19 cellular contexts compared by ENCODE assay signal in the genomic region with DNA sequence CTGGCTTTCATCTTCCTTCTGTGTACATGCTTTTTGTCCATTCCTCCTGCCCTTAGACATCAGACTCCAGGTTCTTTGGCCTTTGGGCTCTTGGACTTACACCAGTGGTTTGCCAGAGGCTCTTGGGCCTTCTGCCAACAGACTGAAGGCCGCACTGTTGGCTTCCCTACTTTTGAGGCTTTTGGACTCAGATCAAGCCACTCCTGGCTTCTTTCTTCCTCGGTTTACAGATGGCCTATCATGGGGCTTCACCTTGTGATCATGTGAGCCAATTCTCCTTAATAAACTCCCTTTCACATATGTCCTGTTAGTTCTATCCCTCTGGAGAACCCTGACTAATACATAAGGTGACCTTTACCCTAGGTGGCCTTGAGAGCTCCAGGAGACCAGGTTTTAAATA.
A peak's percentile ranks its signal among the peaks of the same experiment; 100 is the strongest.
DNase-seq lines count a peak whose midpoint lies in the region; FAIRE-seq and TF ChIP-seq lines count a peak whose summit lies in the region.
"Had no signal": no experiment of that assay in that cellular context is flagged by ENCODE, and none has a peak within 500 bp of the region (broad histone marks: within the 10 kb centered on the region; RNA-seq: fewer than 3 reads in every experiment).

No MANE protein-coding gene starts in this region.

- H3K4me1 Mint-ChIP-seq in osteocyte (ENCODE audit: unreplicated experiment), result peaks cover 19% of the 10 kb centered on the region
- no peaks in the 10 kb centered on the region for H3K4me1 Mint-ChIP-seq in mesothelial cell of epicardium

- H3K4me1 ChIP-seq in SJSA1 (replicated peaks) (peaks cover 21% of the 10 kb centered on the region), endothelial cell of umbilical vein (ENCODE audit: control insufficient read depth, extremely low read depth, insufficient read depth, low read length) (peaks cover 3% of the 10 kb centered on the region), testis (no peaks in the 10 kb centered on the region)

- no TSS peak for BruUV-seq in endothelial cell of umbilical vein (replicated peaks; lab: Mats Ljungman, UMichigan)

- TF ChIP-seq POLR2A in endothelial cell of umbilical vein (IDR thresholded peaks at IDR 0.05; ENCODE audit: low read depth, low read length) (no peak), testis (IDR thresholded peaks at IDR 0.05) (no peak)

- H3K27ac ChIP-seq in SJSA1, result peak overlapping the region; percentile 73
- H3K27ac ChIP-seq in endothelial cell of umbilical vein (ENCODE audit: insufficient read depth, low read depth, low read length), result peak overlapping the region; percentile 7
- H3K27ac ChIP-seq in testis, result no peak overlapping the region
- H3K27ac ChIP-seq: C4-2B had no signal

- H3K36me3 ChIP-seq in MG63 (no peaks in the 10 kb centered on the region), SJSA1 (no peaks in the 10 kb centered on the region), endothelial cell of umbilical vein (ENCODE audit: control insufficient read depth in 2 of 2, extremely low read depth in 1 of 2, insufficient read depth in 2 of 2, low read length in 2 of 2) (no peaks in the 10 kb centered on the region), testis (ENCODE audit: low read depth, missing control alignments) (no peaks in the 10 kb centered on the region)

- H3K27me3 ChIP-seq in MG63 (no peaks in the 10 kb centered on the region), SJSA1 (replicated peaks) (no peaks in the 10 kb centered on the region), endothelial cell of umbilical vein (ENCODE audit: control insufficient read depth in 2 of 2, insufficient read depth in 2 of 2, low read length in 2 of 2) (no peaks in the 10 kb centered on the region), testis (no peaks in the 10 kb centered on the region)

- TF ChIP-seq CTCF in endothelial cell of umbilical vein (IDR thresholded peaks at IDR 0.05; ENCODE audit: extremely low read depth in 1 of 2, insufficient read depth in 1 of 2, low read depth in 1 of 2, low read length in 2 of 2) (no peak), osteocyte (IDR thresholded peaks at IDR 0.05) (no peak), mesothelial cell of epicardium (IDR thresholded peaks at IDR 0.05; ENCODE audit: unreplicated experiment) (no peak), testis (IDR thresholded peaks at IDR 0.05) (no peak)

- H3K27ac Mint-ChIP-seq in osteocyte (ENCODE audit: unreplicated experiment), result peak overlapping the region; percentile 70
- no peak overlapping the region for H3K27ac Mint-ChIP-seq in mesothelial cell of epicardium
- H3K27ac Mint-ChIP-seq: HFFc6 had no signal

- H3K9ac ChIP-seq in endothelial cell of umbilical vein (replicated peaks; ENCODE audit: extremely low read depth, insufficient read depth, low read length), result peak overlapping the region; percentile 16

- H2AFZ ChIP-seq in endothelial cell of umbilical vein (ENCODE audit: low read depth, low read length), result no peak overlapping the region

- dilution Hi-C loops in endothelial cell of umbilical vein (cut with MboI; ENCODE audit: extremely low pct_ligation_motif_present, low sequenced_read_pairs), result no loop called here

- no peaks in the 10 kb centered on the region for H3K9me1 ChIP-seq in endothelial cell of umbilical vein (replicated peaks; ENCODE audit: control insufficient read depth, extremely low read depth, insufficient read depth, low read length)

- WGBS in testis, 2 donors, result 55% methylated on average over 2 of the region's 2 CpGs

- intact Hi-C loops in endothelial cell of umbilical vein (cut with micrococcal nuclease) (no loop called here), testis (cut with DNase I; ENCODE audit: low total_unique reads) (no loop called here)

- H3K36me3 Mint-ChIP-seq in osteocyte (ENCODE audit: unreplicated experiment) (no peaks in the 10 kb centered on the region), mesothelial cell of epicardium (no peaks in the 10 kb centered on the region)

- H3K4me2 ChIP-seq in endothelial cell of umbilical vein (ENCODE audit: insufficient read depth, low read length), result no peak overlapping the region

- H3K9me3 Mint-ChIP-seq in osteocyte (ENCODE audit: unreplicated experiment) (no peaks in the 10 kb centered on the region), mesothelial cell of epicardium (peaks cover 3% of the 10 kb centered on the region)

- H4K20me1 ChIP-seq in endothelial cell of umbilical vein (replicated peaks; ENCODE audit: control insufficient read depth, extremely low read depth, insufficient read depth, low read length), result no peaks in the 10 kb centered on the region

- no peak for FAIRE-seq in endothelial cell of umbilical vein (lab: Jason Lieb, UNC)
- FAIRE-seq: H54 had no signal

- POLR2A ChIA-PET in endothelial cell of umbilical vein (lab: Charles Lee), result no interaction called here

- CTCF ChIA-PET in endothelial cell of umbilical vein (lab: Charles Lee), result no interaction called here

- no peak overlapping the region for H3K4me3 Mint-ChIP-seq in osteocyte (ENCODE audit: unreplicated experiment)
- H3K4me3 Mint-ChIP-seq in mesothelial cell of epicardium, result no peak overlapping the region
- H3K4me3 Mint-ChIP-seq: HFFc6 had no signal

- H3K27me3 Mint-ChIP-seq in osteocyte (ENCODE audit: unreplicated experiment) (no peaks in the 10 kb centered on the region), mesothelial cell of epicardium (ENCODE audit: low read depth) (peaks cover 4% of the 10 kb centered on the region)

- DNase-seq in MG63, result peak; percentile 42
- DNase-seq in SJSA1 (ENCODE audit: low read depth in 1 of 2, low spot score in 2 of 2), result no peak
- no peak for DNase-seq in endothelial cell of umbilical vein (ENCODE audit: low read depth, low spot score)
- DNase-seq in osteocyte (ENCODE audit: extremely low spot score, unreplicated experiment), result no peak
- no peak for DNase-seq in mesothelial cell of epicardium (ENCODE audit: low spot score in 2 of 2, unreplicated experiment in 2 of 2)
- DNase-seq in NAMALWA (ENCODE audit: low spot score), result no peak
- DNase-seq in testis, result no peak
- DNase-seq: ACHN, AML-193, DMS79 treated with DMSO at 0.1 percent for 48 hours, HFFc6, IMR-90, NCI-H1092 treated with DMSO at 0.1 percent for 48 hours, NCI-H1694, NCI-H510A treated with DMSO at 0.1 percent for 48 hours, NCI-H774, SHP77 treated with DMSO at 0.1 percent for 48 hours had no signal

- H3K4me3 ChIP-seq in MG63 (no peak overlapping the region), SJSA1 (no peak overlapping the region), endothelial cell of umbilical vein (replicated peaks in 1 of 3; ENCODE audit: insufficient read depth in 1 of 3, low read depth in 1 of 3, low read length in 3 of 3) (no peak overlapping the region), testis (no peak overlapping the region)

- H3K79me2 ChIP-seq in endothelial cell of umbilical vein (ENCODE audit: control insufficient read depth, insufficient read depth, low read length), result no peaks in the 10 kb centered on the region

- H3K9me3 ChIP-seq in MG63, result no peaks in the 10 kb centered on the region
- H3K9me3 ChIP-seq in SJSA1 (replicated peaks), result no peaks in the 10 kb centered on the region; the same call in 1 of the 2 replicates
- H3K9me3 ChIP-seq in endothelial cell of umbilical vein (replicated peaks; ENCODE audit: control insufficient read depth, insufficient read depth, low read length), result no peaks in the 10 kb centered on the region
- H3K9me3 ChIP-seq in testis, result no peaks in the 10 kb centered on the region

TF ChIP-seq in endothelial cell of umbilical vein, 7 proteins besides CTCF, POLR2A, EP300 and RAD21:
- TF ChIP-seq, protein P1, sequence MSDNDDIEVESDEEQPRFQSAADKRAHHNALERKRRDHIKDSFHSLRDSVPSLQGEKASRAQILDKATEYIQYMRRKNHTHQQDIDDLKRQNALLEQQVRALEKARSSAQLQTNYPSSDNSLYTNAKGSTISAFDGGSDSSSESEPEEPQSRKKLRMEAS (IDR thresholded peaks at IDR 0.05; ENCODE audit: insufficient read depth, insufficient read length), result no peak
- no peak for TF ChIP-seq GATA2 (IDR thresholded peaks at IDR 0.05; ENCODE audit: insufficient read depth, insufficient read length, low read depth, low read length)
- TF ChIP-seq FOS (IDR thresholded peaks at IDR 0.05; ENCODE audit: borderline replicate concordance, insufficient read depth, low read length), result no peak
- TF ChIP-seq MYC (IDR thresholded peaks at IDR 0.05; ENCODE audit: low read depth, low read length), result no peak
- no peak for TF ChIP-seq EZH2 (IDR thresholded peaks at IDR 0.05; ENCODE audit: borderline replicate concordance, low read depth, low read length, severe bottlenecking)
- no peak for TF ChIP-seq POLR2AphosphoS5 (IDR thresholded peaks at IDR 0.05; ENCODE audit: insufficient read depth, low read depth, low read length)
- TF ChIP-seq JUN (IDR thresholded peaks at IDR 0.05; ENCODE audit: borderline replicate concordance, insufficient read depth, insufficient read length, low read depth), result no peak

Comparison
In these comparisons a context has a peak if more than half of its experiments do, and no peak if none do; other contexts are left out.
1. H3K27ac ChIP-seq: peak in SJSA1 (single experiment) and endothelial cell of umbilical vein (single experiment); none in testis (0 of 2).